In the genomic region with DNA sequence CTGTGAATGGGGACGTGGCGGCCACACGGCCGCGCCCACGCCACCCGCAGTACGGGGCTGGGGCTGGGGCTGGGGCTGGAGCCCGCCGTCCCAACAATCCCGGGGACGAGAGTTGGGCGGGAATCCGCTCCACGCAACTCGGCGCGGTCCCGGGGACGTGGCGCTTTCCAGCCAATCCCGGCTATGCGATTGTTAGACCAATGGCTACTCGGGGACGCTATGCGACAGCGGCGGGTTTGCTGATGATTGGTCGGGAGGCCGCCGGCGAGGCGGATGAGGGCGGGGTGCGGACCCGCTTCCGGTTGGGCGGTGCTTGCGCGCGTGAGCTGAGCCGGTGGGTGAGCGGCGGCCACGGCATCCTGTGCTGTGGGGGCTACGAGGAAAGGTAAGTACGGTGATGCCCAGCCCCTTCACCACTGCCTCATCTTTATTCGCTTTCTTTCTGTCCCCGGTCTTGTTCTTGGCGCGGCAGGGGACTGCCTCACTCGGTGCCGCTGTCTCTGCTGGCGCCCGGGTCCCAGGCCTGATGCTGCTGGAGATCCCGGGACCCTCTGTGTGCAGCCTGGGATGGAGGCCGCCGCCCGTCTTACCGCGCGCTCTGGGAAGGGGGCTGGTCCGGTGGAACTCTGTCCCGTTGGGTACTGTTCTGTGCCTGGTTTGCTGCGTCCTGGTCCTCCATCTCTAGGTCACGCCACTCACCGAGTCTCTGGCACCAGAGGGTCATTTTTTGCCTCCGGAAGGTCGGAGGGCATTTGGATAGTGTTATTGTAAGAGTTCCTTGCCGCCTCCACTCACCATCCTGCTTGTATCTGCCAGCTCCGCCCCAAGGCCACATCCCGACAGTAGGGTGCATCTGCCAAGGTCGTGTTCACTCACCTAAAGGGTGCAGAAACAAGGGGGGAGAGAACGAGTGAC, we compare ENCODE assay signal across 9 cellular contexts.
DNase-seq lines count a peak whose midpoint lies in the region; ATAC-seq, FAIRE-seq and TF ChIP-seq lines count a peak whose summit lies in the region.
"Had no signal": no experiment of that assay in that cellular context is flagged by ENCODE, and none has a peak within 500 bp of the region (broad histone marks: within the 10 kb centered on the region; RNA-seq: fewer than 3 reads in every experiment).

A gene (plus strand): TSS at position 312 of the 915 bp plus-strand sequence. CDS start 9,225 bp downstream, outside the sequence.

- FAIRE-seq in islet of Langerhans (lab: Jason Lieb, UNC): peak; percentile 38
- FAIRE-seq: TTC549 had no signal

- peak within 1 kb of the TSS; percentile 94 for H3K4me3 ChIP-seq in AG09309 (ENCODE audit: control insufficient read depth, low read depth, low read length)

- TF ChIP-seq CTCF in AG09309 (IDR thresholded peaks at IDR 0.05; ENCODE audit: control insufficient read depth, insufficient read depth, low read depth, low read length, missing control alignments): no peak

- peak; percentile 98 for ATAC-seq in GM19025 (IDR thresholded peaks at IDR 0.05; ENCODE audit: low read depth, unreplicated experiment)
- ATAC-seq in HG03342 (IDR thresholded peaks at IDR 0.05; ENCODE audit: unreplicated experiment): peak; percentile 98
- peak; percentile 98 to 99 for ATAC-seq in activated CD4-positive, CD25-positive, alpha-beta regulatory T cell treated with anti-CD3 and anti-CD28 coated beads, Interleukin-2, amount 50 U/mL, for 24 hours

- DNase-seq in AG09309 (ENCODE audit: low read depth): peak; percentile 93
- peak; percentile 63 to 96 for DNase-seq in NCI-H446 (lab: John Stamatoyannopoulos, UW)
- DNase-seq in cerebellar cortex (ENCODE audit: low spot score): peak; percentile 96
- DNase-seq in stimulated activated CD4-positive, alpha-beta T cell treated with anti-CD3 and anti-CD28 coated beads, Interleukin-12 subunit alpha, Interleukin-12 subunit beta, amount 100 ng/mL, for 4 hours: peak; percentile 91

Comparison
In these comparisons a context has a peak if more than half of its experiments do, and no peak if none do; other contexts are left out.
1. Peak in every context shown above with its lines: DNase-seq, ATAC-seq and H3K4me3 ChIP-seq.